In genomic region chr15:90062023-90062728, GRCh38 we compare ENCODE assay signal across 8 cellular contexts. TPM values are rescaled to one million over a fixed set of nuclear protein-coding genes. Genes with fewer than 3 reads are reported as not detected.
DNase-seq lines count a peak whose midpoint lies in the region; ATAC-seq and TF ChIP-seq lines count a peak whose summit lies in the region.

No MANE protein-coding gene starts in this region.

- no peaks in the 10 kb centered on the region for H3K9me3 Mint-ChIP-seq in CD14-positive monocyte

- peaks cover 0 to 4% (median 0%) of the 10 kb centered on the region in 3 donors for H3K27me3 Mint-ChIP-seq in CD14-positive monocyte (ENCODE audit: low read depth in 3 of 3)

- no peaks in the 10 kb centered on the region for H3K4me1 ChIP-seq in fibroblast of lung (ENCODE audit: control insufficient read depth, extremely low read depth, insufficient read depth, low read length)
- H3K4me1 ChIP-seq in trophoblast cell (ENCODE audit: control insufficient read depth in 1 of 2, insufficient read depth in 2 of 2, low read length in 2 of 2), result peaks cover 16 to 24% of the 10 kb centered on the region in 2 experiments

- ATAC-seq in GM18505 (IDR thresholded peaks at IDR 0.05; ENCODE audit: unreplicated experiment), result no peak

- peak overlapping the region; percentile 67 for H4K91ac ChIP-seq in trophoblast cell (ENCODE audit: low read depth, low read length)

- WGBS in trophoblast cell (ENCODE audit: extremely low coverage, insufficient coverage, insufficient read length), result no CpG with 5 or more reads among the region's 13 CpGs

- peak overlapping the region; percentile 37 for H4K8ac ChIP-seq in trophoblast cell (ENCODE audit: low read depth, low read length)

- H4K12ac ChIP-seq in trophoblast cell (ENCODE audit: low read depth, low read length), result no peak overlapping the region

- DNase-seq in CD14-positive monocyte (ENCODE audit: low spot score) (no peak), NCI-H2029 treated with DMSO at 0.1 percent for 48 hours (lab: John Stamatoyannopoulos, UW) (peak; percentile 72), fibroblast of lung (ENCODE audit: low read depth in 2 of 2) (peak; percentile 10 to 13), trophoblast cell (no peak), LoVo (ENCODE audit: low spot score) (no peak), hippocampal formation (lab: John Stamatoyannopoulos, UW) (no peak)
- peak; percentile 43 for DNase-seq in activated CD4-positive, alpha-beta T cell treated with anti-CD3 and anti-CD28 coated beads, Interleukin-2, amount 50 U/mL, for 1 hour

- TF ChIP-seq CTCF in CD14-positive monocyte (IDR thresholded peaks at IDR 0.05) (no peak), fibroblast of lung (conservative IDR thresholded peaks at IDR 0.05 in 1 of 2, IDR thresholded peaks at IDR 0.05 in 1 of 2; ENCODE audit: low read depth in 1 of 2, low read length in 2 of 2) (no peak)

- H2BK120ac ChIP-seq in trophoblast cell (ENCODE audit: insufficient read depth, low read length, poor library complexity), result peak overlapping the region; percentile 49

- no peak overlapping the region for H3K27ac ChIP-seq in fibroblast of lung (ENCODE audit: insufficient read depth, low read length)
- H3K27ac ChIP-seq in trophoblast cell (ENCODE audit: low read depth, low read length), result no peak overlapping the region

- H3K27me3 ChIP-seq in fibroblast of lung (ENCODE audit: control insufficient read depth, insufficient read depth, low read length) (no peaks in the 10 kb centered on the region), trophoblast cell (ENCODE audit: insufficient read depth, low read length) (no peaks in the 10 kb centered on the region)

- peak overlapping the region; percentile 15 for H3K14ac ChIP-seq in trophoblast cell (ENCODE audit: low read length)

- no peak overlapping the region for H3K4me3 Mint-ChIP-seq in CD14-positive monocyte

- H3K4me1 Mint-ChIP-seq in CD14-positive monocyte, result peaks cover 90% of the 10 kb centered on the region

- H3K4me2 ChIP-seq in fibroblast of lung (ENCODE audit: extremely low read depth, insufficient read depth, low read length) (no peak overlapping the region), trophoblast cell (ENCODE audit: low read length) (no peak overlapping the region)

- H3K4me3 ChIP-seq in fibroblast of lung (replicated peaks in 1 of 4; ENCODE audit: control extremely low read depth in 1 of 4, insufficient read depth in 1 of 4, low read depth in 3 of 4, low read length in 4 of 4), result no peak overlapping the region
- H3K4me3 ChIP-seq in trophoblast cell (ENCODE audit: low read depth, low read length), result no peak overlapping the region

- no peaks in the 10 kb centered on the region for H4K20me1 ChIP-seq in fibroblast of lung (ENCODE audit: control insufficient read depth, extremely low read depth, insufficient read depth, low read length)

- no peak overlapping the region for H3K23ac ChIP-seq in trophoblast cell (ENCODE audit: low read length)

- H2AFZ ChIP-seq in fibroblast of lung (ENCODE audit: low read length), result no peak overlapping the region
- H2AFZ ChIP-seq in trophoblast cell (ENCODE audit: insufficient read depth, low read length, poor library complexity), result no peak overlapping the region

- peak overlapping the region; percentile 38 for H2BK12ac ChIP-seq in trophoblast cell (ENCODE audit: low read length)

- no peak overlapping the region for H2AK5ac ChIP-seq in trophoblast cell (ENCODE audit: low read length)

- intact Hi-C loops in CD14-positive monocyte (cut with micrococcal nuclease), result loop anchor here in 1 of 2 donors (5.0 kb wide), 1 partner anchor 170 kb away; the partner anchor contains the start of gene AP3S2

- no peak for TF ChIP-seq POLR2A in GM18505 (IDR thresholded peaks at IDR 0.05; ENCODE audit: borderline replicate concordance, extremely low read depth, insufficient read depth, insufficient read length)

- H3K79me1 ChIP-seq in trophoblast cell (ENCODE audit: low read length), result peaks cover 12% of the 10 kb centered on the region

- H3K18ac ChIP-seq in trophoblast cell (ENCODE audit: low read length), result no peak overlapping the region

- no peak overlapping the region for H3K4ac ChIP-seq in trophoblast cell (ENCODE audit: low read depth, low read length)

- H3K9ac ChIP-seq in fibroblast of lung (ENCODE audit: insufficient read depth, low read length), result no peak overlapping the region
- no peak overlapping the region for H3K9ac ChIP-seq in trophoblast cell (ENCODE audit: low read length)

- H3K36me3 Mint-ChIP-seq in CD14-positive monocyte, result peaks cover 12 to 28% of the 10 kb centered on the region in 2 donors

- H3K79me2 ChIP-seq in fibroblast of lung (ENCODE audit: control insufficient read depth, insufficient read depth, low read length) (no peaks in the 10 kb centered on the region), trophoblast cell (ENCODE audit: control insufficient read depth, insufficient read depth, low read length, poor library complexity) (no peaks in the 10 kb centered on the region)

- no peaks in the 10 kb centered on the region for H3K9me3 ChIP-seq in fibroblast of lung (ENCODE audit: control insufficient read depth, insufficient read depth, low read depth, low read length)
- H3K9me3 ChIP-seq in trophoblast cell (ENCODE audit: insufficient read depth, low read depth, low read length), result peaks cover 5% of the 10 kb centered on the region

- H3K27ac Mint-ChIP-seq in CD14-positive monocyte, result peak overlapping the region; percentile 95 to 99 (median 97)

- H3K36me3 ChIP-seq in fibroblast of lung (ENCODE audit: control insufficient read depth, insufficient read depth, low read length) (no peaks in the 10 kb centered on the region), trophoblast cell (ENCODE audit: control insufficient read depth in 1 of 2, insufficient read depth in 2 of 2, low read length in 2 of 2) (no peaks in the 10 kb centered on the region)

- H2BK5ac ChIP-seq in trophoblast cell (ENCODE audit: low read depth, low read length, poor library complexity), result no peak overlapping the region

RNA-seq across cellular contexts. Expression of gene IDH2, which starts 40.1 kb away (rescaled TPM):
- 100 to 1,000 TPM in 1 of 2 donors, 10 to 100 TPM in 1; 82.2 to 115 TPM for polyA plus RNA-seq in CD14-positive monocyte
- total RNA-seq in fibroblast of lung, result 21.8 and 47.9 TPM in 2 replicates
- 39.9 and 66.0 TPM in 2 replicates for polyA plus RNA-seq in fibroblast of lung
- polyA plus RNA-seq in fibroblast of lung (2012), result 55.9 and 86.3 TPM in 2 replicates
- polyA minus RNA-seq in fibroblast of lung (ENCODE audit: low replicate concordance), result 73.0 and 114 TPM in 2 replicates
- polyA plus RNA-seq in trophoblast cell (2013), result 108 and 113 TPM in 2 replicates

Comparison
In these comparisons a context has a peak if more than half of its experiments do, and no peak if none do; other contexts are left out.
1. DNase-seq: peak in NCI-H2029 treated with DMSO at 0.1 percent for 48 hours (single experiment), activated CD4-positive, alpha-beta T cell treated with anti-CD3 and anti-CD28 coated beads, Interleukin-2, amount 50 U/mL, for 1 hour (single experiment) and fibroblast of lung (2 of 2); none in CD14-positive monocyte (single experiment), trophoblast cell (0 of 2), LoVo (single experiment) and hippocampal formation (0 of 2).